In genomic region chr12:56041579-56042429, GRCh38 we compare ENCODE assay signal across 1 cellular context.
TF ChIP-seq lines count a peak whose summit lies in the region.

TSS of gene RPS26 (plus strand) at chr12:56041918. CDS start at chr12:56042167, 249 bp downstream.

TF ChIP-seq in HepG2, 621 proteins besides CTCF, POLR2A, EP300 and RAD21 (continued from another document and continues in another):
- TF ChIP-seq, protein P1, sequence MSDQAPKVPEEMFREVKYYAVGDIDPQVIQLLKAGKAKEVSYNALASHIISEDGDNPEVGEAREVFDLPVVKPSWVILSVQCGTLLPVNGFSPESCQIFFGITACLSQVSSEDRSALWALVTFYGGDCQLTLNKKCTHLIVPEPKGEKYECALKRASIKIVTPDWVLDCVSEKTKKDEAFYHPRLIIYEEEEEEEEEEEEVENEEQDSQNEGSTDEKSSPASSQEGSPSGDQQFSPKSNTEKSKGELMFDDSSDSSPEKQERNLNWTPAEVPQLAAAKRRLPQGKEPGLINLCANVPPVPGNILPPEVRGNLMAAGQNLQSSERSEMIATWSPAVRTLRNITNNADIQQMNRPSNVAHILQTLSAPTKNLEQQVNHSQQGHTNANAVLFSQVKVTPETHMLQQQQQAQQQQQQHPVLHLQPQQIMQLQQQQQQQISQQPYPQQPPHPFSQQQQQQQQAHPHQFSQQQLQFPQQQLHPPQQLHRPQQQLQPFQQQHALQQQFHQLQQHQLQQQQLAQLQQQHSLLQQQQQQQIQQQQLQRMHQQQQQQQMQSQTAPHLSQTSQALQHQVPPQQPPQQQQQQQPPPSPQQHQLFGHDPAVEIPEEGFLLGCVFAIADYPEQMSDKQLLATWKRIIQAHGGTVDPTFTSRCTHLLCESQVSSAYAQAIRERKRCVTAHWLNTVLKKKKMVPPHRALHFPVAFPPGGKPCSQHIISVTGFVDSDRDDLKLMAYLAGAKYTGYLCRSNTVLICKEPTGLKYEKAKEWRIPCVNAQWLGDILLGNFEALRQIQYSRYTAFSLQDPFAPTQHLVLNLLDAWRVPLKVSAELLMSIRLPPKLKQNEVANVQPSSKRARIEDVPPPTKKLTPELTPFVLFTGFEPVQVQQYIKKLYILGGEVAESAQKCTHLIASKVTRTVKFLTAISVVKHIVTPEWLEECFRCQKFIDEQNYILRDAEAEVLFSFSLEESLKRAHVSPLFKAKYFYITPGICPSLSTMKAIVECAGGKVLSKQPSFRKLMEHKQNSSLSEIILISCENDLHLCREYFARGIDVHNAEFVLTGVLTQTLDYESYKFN (CRISPR knock-in tag; conservative IDR thresholded peaks at IDR 0.05), result peak; percentile 61
- TF ChIP-seq RFX3 (CRISPR knock-in tag; IDR thresholded peaks at IDR 0.05), result no peak; the same call in 1 of the 2 replicates
- peak; percentile 86; the same call in 1 of the 2 replicates for TF ChIP-seq ZNF180 (CRISPR knock-in tag; IDR thresholded peaks at IDR 0.05; ENCODE audit: borderline replicate concordance, low read depth)
- no peak for TF ChIP-seq NR2F6 (IDR thresholded peaks at IDR 0.05)
- TF ChIP-seq NR2F6 (CRISPR knock-in tag; IDR thresholded peaks at IDR 0.05), result no peak; the same call in 1 of the 2 replicates
- TF ChIP-seq GTF3A (CRISPR knock-in tag; conservative IDR thresholded peaks at IDR 0.05), result no peak
- TF ChIP-seq SAP130 (CRISPR knock-in tag; IDR thresholded peaks at IDR 0.05; ENCODE audit: low read depth), result peak; percentile 95
- no peak for TF ChIP-seq EZH2 (conservative IDR thresholded peaks at IDR 0.05; ENCODE audit: low read depth, low read length)
- peak; percentile 66 for TF ChIP-seq TBL1XR1 (IDR thresholded peaks at IDR 0.05; ENCODE audit: borderline replicate concordance, low read length, partially characterized antibody)
- TF ChIP-seq TARDBP (CRISPR knock-in tag; IDR thresholded peaks at IDR 0.05), result peak; percentile 87
- TF ChIP-seq GZF1 (CRISPR knock-in tag; IDR thresholded peaks at IDR 0.05), result no peak; the same call in 1 of the 2 replicates
- peak; percentile 94 for TF ChIP-seq EED (CRISPR knock-in tag; IDR thresholded peaks at IDR 0.05)
- no peak for TF ChIP-seq ZNF362 (CRISPR knock-in tag; IDR thresholded peaks at IDR 0.05; ENCODE audit: borderline replicate concordance)
- TF ChIP-seq, protein P2, sequence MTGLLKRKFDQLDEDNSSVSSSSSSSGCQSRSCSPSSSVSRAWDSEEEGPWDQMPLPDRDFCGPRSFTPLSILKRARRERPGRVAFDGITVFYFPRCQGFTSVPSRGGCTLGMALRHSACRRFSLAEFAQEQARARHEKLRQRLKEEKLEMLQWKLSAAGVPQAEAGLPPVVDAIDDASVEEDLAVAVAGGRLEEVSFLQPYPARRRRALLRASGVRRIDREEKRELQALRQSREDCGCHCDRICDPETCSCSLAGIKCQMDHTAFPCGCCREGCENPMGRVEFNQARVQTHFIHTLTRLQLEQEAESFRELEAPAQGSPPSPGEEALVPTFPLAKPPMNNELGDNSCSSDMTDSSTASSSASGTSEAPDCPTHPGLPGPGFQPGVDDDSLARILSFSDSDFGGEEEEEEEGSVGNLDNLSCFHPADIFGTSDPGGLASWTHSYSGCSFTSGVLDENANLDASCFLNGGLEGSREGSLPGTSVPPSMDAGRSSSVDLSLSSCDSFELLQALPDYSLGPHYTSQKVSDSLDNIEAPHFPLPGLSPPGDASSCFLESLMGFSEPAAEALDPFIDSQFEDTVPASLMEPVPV (CRISPR knock-in tag; IDR thresholded peaks at IDR 0.05), result no peak
- TF ChIP-seq RFX5 (IDR thresholded peaks at IDR 0.05; ENCODE audit: low read depth, low read length), result no peak
- TF ChIP-seq RCOR2 (CRISPR knock-in tag; IDR thresholded peaks at IDR 0.05), result no peak; the same call in 1 of the 2 replicates
- peak; percentile 94; the same call in 1 of the 2 replicates for TF ChIP-seq SALL2 (CRISPR knock-in tag; IDR thresholded peaks at IDR 0.05)
- TF ChIP-seq IKZF1 (IDR thresholded peaks at IDR 0.05), result no peak
- peak; percentile 78; the same call in 1 of the 2 replicates for TF ChIP-seq PBX3 (CRISPR knock-in tag; IDR thresholded peaks at IDR 0.05; ENCODE audit: borderline replicate concordance)
- TF ChIP-seq JUNB (CRISPR knock-in tag; IDR thresholded peaks at IDR 0.05; ENCODE audit: borderline replicate concordance), result peak; percentile 54; the same call in 1 of the 2 replicates
- TF ChIP-seq, protein P3, sequence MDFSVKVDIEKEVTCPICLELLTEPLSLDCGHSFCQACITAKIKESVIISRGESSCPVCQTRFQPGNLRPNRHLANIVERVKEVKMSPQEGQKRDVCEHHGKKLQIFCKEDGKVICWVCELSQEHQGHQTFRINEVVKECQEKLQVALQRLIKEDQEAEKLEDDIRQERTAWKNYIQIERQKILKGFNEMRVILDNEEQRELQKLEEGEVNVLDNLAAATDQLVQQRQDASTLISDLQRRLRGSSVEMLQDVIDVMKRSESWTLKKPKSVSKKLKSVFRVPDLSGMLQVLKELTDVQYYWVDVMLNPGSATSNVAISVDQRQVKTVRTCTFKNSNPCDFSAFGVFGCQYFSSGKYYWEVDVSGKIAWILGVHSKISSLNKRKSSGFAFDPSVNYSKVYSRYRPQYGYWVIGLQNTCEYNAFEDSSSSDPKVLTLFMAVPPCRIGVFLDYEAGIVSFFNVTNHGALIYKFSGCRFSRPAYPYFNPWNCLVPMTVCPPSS (IDR thresholded peaks at IDR 0.05), result no peak
- peak; percentile 78; the same call in 1 of the 2 replicates for TF ChIP-seq ZNF510 (CRISPR knock-in tag; IDR thresholded peaks at IDR 0.05; ENCODE audit: low read depth)
- TF ChIP-seq ZMAT3 (CRISPR knock-in tag; conservative IDR thresholded peaks at IDR 0.05), result no peak
- TF ChIP-seq, protein P4, sequence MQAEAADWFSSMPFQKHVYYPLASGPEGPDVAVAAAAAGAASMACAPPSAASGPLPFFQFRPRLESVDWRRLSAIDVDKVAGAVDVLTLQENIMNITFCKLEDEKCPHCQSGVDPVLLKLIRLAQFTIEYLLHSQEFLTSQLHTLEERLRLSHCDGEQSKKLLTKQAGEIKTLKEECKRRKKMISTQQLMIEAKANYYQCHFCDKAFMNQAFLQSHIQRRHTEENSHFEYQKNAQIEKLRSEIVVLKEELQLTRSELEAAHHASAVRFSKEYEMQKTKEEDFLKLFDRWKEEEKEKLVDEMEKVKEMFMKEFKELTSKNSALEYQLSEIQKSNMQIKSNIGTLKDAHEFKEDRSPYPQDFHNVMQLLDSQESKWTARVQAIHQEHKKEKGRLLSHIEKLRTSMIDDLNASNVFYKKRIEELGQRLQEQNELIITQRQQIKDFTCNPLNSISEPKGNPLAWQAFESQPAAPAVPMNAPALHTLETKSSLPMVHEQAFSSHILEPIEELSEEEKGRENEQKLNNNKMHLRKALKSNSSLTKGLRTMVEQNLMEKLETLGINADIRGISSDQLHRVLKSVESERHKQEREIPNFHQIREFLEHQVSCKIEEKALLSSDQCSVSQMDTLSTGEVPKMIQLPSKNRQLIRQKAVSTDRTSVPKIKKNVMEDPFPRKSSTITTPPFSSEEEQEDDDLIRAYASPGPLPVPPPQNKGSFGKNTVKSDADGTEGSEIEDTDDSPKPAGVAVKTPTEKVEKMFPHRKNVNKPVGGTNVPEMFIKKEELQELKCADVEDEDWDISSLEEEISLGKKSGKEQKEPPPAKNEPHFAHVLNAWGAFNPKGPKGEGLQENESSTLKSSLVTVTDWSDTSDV (CRISPR knock-in tag; IDR thresholded peaks at IDR 0.05), result no peak
- peak; percentile 68; the same call in 1 of the 2 replicates for TF ChIP-seq PATZ1 (CRISPR knock-in tag; IDR thresholded peaks at IDR 0.05)
- TF ChIP-seq, protein P5, sequence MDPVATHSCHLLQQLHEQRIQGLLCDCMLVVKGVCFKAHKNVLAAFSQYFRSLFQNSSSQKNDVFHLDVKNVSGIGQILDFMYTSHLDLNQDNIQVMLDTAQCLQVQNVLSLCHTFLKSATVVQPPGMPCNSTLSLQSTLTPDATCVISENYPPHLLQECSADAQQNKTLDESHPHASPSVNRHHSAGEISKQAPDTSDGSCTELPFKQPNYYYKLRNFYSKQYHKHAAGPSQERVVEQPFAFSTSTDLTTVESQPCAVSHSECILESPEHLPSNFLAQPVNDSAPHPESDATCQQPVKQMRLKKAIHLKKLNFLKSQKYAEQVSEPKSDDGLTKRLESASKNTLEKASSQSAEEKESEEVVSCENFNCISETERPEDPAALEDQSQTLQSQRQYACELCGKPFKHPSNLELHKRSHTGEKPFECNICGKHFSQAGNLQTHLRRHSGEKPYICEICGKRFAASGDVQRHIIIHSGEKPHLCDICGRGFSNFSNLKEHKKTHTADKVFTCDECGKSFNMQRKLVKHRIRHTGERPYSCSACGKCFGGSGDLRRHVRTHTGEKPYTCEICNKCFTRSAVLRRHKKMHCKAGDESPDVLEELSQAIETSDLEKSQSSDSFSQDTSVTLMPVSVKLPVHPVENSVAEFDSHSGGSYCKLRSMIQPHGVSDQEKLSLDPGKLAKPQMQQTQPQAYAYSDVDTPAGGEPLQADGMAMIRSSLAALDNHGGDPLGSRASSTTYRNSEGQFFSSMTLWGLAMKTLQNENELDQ (CRISPR knock-in tag; IDR thresholded peaks at IDR 0.05; ENCODE audit: borderline replicate concordance), result no peak
- peak; percentile 72; the same call in 1 of the 2 replicates for TF ChIP-seq TEAD2 (CRISPR knock-in tag; IDR thresholded peaks at IDR 0.05)
- no peak for TF ChIP-seq NR3C1 (CRISPR knock-in tag; IDR thresholded peaks at IDR 0.05)
- no peak for TF ChIP-seq BHLHE40 (IDR thresholded peaks at IDR 0.05; ENCODE audit: low read length)
- TF ChIP-seq ASH2L (IDR thresholded peaks at IDR 0.05; ENCODE audit: insufficient read length, low read depth, low read length), result peak; percentile 99
- peak; percentile 37; the same call in 1 of the 2 replicates for TF ChIP-seq ZBTB37 (CRISPR knock-in tag; IDR thresholded peaks at IDR 0.05)
- TF ChIP-seq SIX1 (CRISPR knock-in tag; IDR thresholded peaks at IDR 0.05; ENCODE audit: borderline replicate concordance), result peak; percentile 91
- TF ChIP-seq KLF15 (CRISPR knock-in tag; IDR thresholded peaks at IDR 0.05; ENCODE audit: borderline replicate concordance), result peak; percentile 32; the same call in 1 of the 2 replicates
- peak; percentile 17; the same call in 1 of the 2 replicates for TF ChIP-seq ZNF7 (CRISPR knock-in tag; IDR thresholded peaks at IDR 0.05)
- peak; percentile 50 for TF ChIP-seq ZBTB21 (CRISPR knock-in tag; IDR thresholded peaks at IDR 0.05)
- TF ChIP-seq STAT5B (CRISPR knock-in tag; IDR thresholded peaks at IDR 0.05), result 0 out of 2 replicates have a peak, but pooled peaks have one; percentile 76
- peak; percentile 64 for TF ChIP-seq RBFOX2 (IDR thresholded peaks at IDR 0.05; ENCODE audit: low read depth, low read length)
- no peak for TF ChIP-seq JUND (CRISPR knock-in tag; IDR thresholded peaks at IDR 0.05)
- TF ChIP-seq ZNF782 (CRISPR knock-in tag; IDR thresholded peaks at IDR 0.05; ENCODE audit: borderline replicate concordance), result peak; percentile 76; the same call in 1 of the 2 replicates
- no peak for TF ChIP-seq RARG (CRISPR knock-in tag; IDR thresholded peaks at IDR 0.05; ENCODE audit: low read depth)
- TF ChIP-seq ZNF747 (CRISPR knock-in tag; IDR thresholded peaks at IDR 0.05; ENCODE audit: borderline replicate concordance), result peak; percentile 85
- TF ChIP-seq ZBTB39 (CRISPR knock-in tag; IDR thresholded peaks at IDR 0.05), result no peak; the same call in 1 of the 2 replicates
